ENCODE assay signal across 9 cellular contexts in the genomic region with DNA sequence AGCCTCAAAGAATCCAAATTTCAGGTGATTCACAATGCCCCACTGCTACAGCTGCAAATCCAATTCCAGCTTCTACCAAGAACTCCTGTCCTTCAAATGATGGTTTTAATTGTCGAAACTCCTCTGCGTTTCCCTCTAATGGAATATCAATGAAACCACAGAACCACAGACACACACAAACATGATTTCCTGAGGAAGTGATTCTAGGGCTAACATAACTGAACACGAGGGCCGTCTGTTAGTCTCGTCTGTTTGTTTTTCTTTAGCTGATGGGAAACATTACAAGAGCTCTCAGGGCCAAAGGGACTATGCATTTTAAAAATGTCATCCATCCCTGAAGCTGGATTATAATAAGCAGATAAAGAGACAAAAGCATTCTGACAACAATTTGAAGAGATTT. TPM values are rescaled to one million over a fixed set of nuclear protein-coding genes. Genes with fewer than 3 reads are reported as not detected.
DNase-seq lines count a peak whose midpoint lies in the region; ATAC-seq, FAIRE-seq and TF ChIP-seq lines count a peak whose summit lies in the region.
"Had no signal": no experiment of that assay in that cellular context is flagged by ENCODE, and none has a peak within 500 bp of the region (broad histone marks: within the 10 kb centered on the region; RNA-seq: fewer than 3 reads in every experiment).

No MANE protein-coding gene starts in this region.

- no peaks in the 10 kb centered on the region for H3K9me3 ChIP-seq in DND-41 (ENCODE audit: insufficient read depth, low read length, severe bottlenecking)
- H3K9me3 ChIP-seq in astrocyte (ENCODE audit: insufficient read depth, low read depth, low read length): no peaks in the 10 kb centered on the region
- no peaks in the 10 kb centered on the region for H3K9me3 ChIP-seq in effector memory CD4-positive, alpha-beta T cell (ENCODE audit: control insufficient read depth, low read length)
- no peaks in the 10 kb centered on the region for H3K9me3 ChIP-seq in WERI-Rb-1 (ENCODE audit: severe bottlenecking)

- H4K20me1 ChIP-seq in DND-41 (ENCODE audit: insufficient read depth, low read length): no peaks in the 10 kb centered on the region
- H4K20me1 ChIP-seq in astrocyte (ENCODE audit: insufficient read depth, low read length): peaks cover 48% of the 10 kb centered on the region

- H3K27ac ChIP-seq in DND-41 (ENCODE audit: low read length) (peak overlapping the region; percentile 92), astrocyte (ENCODE audit: low read depth, low read length) (no peak overlapping the region), WERI-Rb-1 (no peak overlapping the region)
- no peak overlapping the region for H3K27ac ChIP-seq in effector memory CD4-positive, alpha-beta T cell (ENCODE audit: insufficient read depth, low read length, poor library complexity, severe bottlenecking)

- H3K27me3 ChIP-seq in DND-41 (ENCODE audit: insufficient read depth, low read length, poor library complexity): no peaks in the 10 kb centered on the region
- H3K27me3 ChIP-seq in astrocyte (ENCODE audit: insufficient read depth, low read length): no peaks in the 10 kb centered on the region
- H3K27me3 ChIP-seq in effector memory CD4-positive, alpha-beta T cell (replicated peaks; ENCODE audit: control insufficient read depth, insufficient read depth, low read length, poor library complexity, severe bottlenecking): no peaks in the 10 kb centered on the region
- H3K27me3 ChIP-seq in WERI-Rb-1 (ENCODE audit: insufficient read depth, low read depth, severe bottlenecking): no peaks in the 10 kb centered on the region

- peak overlapping the region; percentile 49 for H3K9ac ChIP-seq in DND-41 (ENCODE audit: low read depth, low read length)
- no peak overlapping the region for H3K9ac ChIP-seq in astrocyte (ENCODE audit: low read length)

- H3K27me3 Mint-ChIP-seq in astrocyte (ENCODE audit: low read depth, unreplicated experiment): no peaks in the 10 kb centered on the region

- peaks cover 3% of the 10 kb centered on the region for H3K9me3 Mint-ChIP-seq in astrocyte (ENCODE audit: unreplicated experiment)

- H3K79me2 ChIP-seq in DND-41 (ENCODE audit: insufficient read depth, low read length) (peaks cover 34% of the 10 kb centered on the region), astrocyte (ENCODE audit: insufficient read depth, low read length) (peaks cover 29% of the 10 kb centered on the region)

- H3K4me1 ChIP-seq in DND-41 (ENCODE audit: insufficient read depth, low read length): peaks cover 48% of the 10 kb centered on the region
- H3K4me1 ChIP-seq in astrocyte (ENCODE audit: insufficient read depth, low read length): peaks cover 16% of the 10 kb centered on the region
- H3K4me1 ChIP-seq in effector memory CD4-positive, alpha-beta T cell (ENCODE audit: control insufficient read depth, insufficient read depth, low read length, poor library complexity, severe bottlenecking): peaks cover 10% of the 10 kb centered on the region

- H3K36me3 Mint-ChIP-seq in astrocyte (ENCODE audit: low read depth, unreplicated experiment): peaks cover 29% of the 10 kb centered on the region

- TF ChIP-seq CTCF in DND-41 (IDR thresholded peaks at IDR 0.05; ENCODE audit: borderline replicate concordance, extremely low read depth, low read length, poor library complexity, severe bottlenecking) (no peak), astrocyte (IDR thresholded peaks at IDR 0.05; ENCODE audit: insufficient read depth, low read depth, low read length) (no peak), WERI-Rb-1 (IDR thresholded peaks at IDR 0.05; ENCODE audit: low read depth, low read length) (no peak)

- H3K4me3 Mint-ChIP-seq in astrocyte (ENCODE audit: unreplicated experiment): no peak overlapping the region

- H3K36me3 ChIP-seq in DND-41 (ENCODE audit: insufficient read depth, low read length) (no peaks in the 10 kb centered on the region), astrocyte (ENCODE audit: insufficient read depth, low read length) (no peaks in the 10 kb centered on the region), WERI-Rb-1 (no peaks in the 10 kb centered on the region)
- no peaks in the 10 kb centered on the region for H3K36me3 ChIP-seq in effector memory CD4-positive, alpha-beta T cell (ENCODE audit: control insufficient read depth, insufficient read depth, low read length)

- peaks cover 62% of the 10 kb centered on the region for H3K4me1 Mint-ChIP-seq in astrocyte (ENCODE audit: low read depth, unreplicated experiment)

- H2AFZ ChIP-seq in DND-41 (ENCODE audit: low read depth, low read length) (peak overlapping the region; percentile 41; the same call in 1 of the 2 replicates), astrocyte (ENCODE audit: low read depth, low read length) (no peak overlapping the region)

- FAIRE-seq in astrocyte (lab: Jason Lieb, UNC): peak; percentile 62

- H3K27ac Mint-ChIP-seq in astrocyte (ENCODE audit: unreplicated experiment): peak overlapping the region; percentile 7

- H3K4me3 ChIP-seq in DND-41 (ENCODE audit: low read depth in 1 of 2, low read length in 2 of 2): peak overlapping the region; percentile 3 to 51; a peak in 3 of 4 replicates
- H3K4me3 ChIP-seq in astrocyte (ENCODE audit: insufficient read depth, low read depth, low read length): no peak overlapping the region
- H3K4me3 ChIP-seq in effector memory CD4-positive, alpha-beta T cell (ENCODE audit: insufficient read depth, low read depth, low read length, poor library complexity, severe bottlenecking): no peak overlapping the region
- H3K4me3 ChIP-seq in WERI-Rb-1 (ENCODE audit: low read depth, low read length): no peak overlapping the region

- peak; percentile 60 for DNase-seq in DND-41
- peak; percentile 28 for DNase-seq in LHCN-M2 (ENCODE audit: low read depth)
- peak; percentile 66 for DNase-seq in astrocyte (ENCODE audit: low read depth)
- peak; percentile 27 for DNase-seq in myocyte (ENCODE audit: low read depth)
- DNase-seq in SHP77 (lab: John Stamatoyannopoulos, UW): no peak
- DNase-seq in effector memory CD4-positive, alpha-beta T cell: no peak
- DNase-seq in WERI-Rb-1: no peak
- no peak for DNase-seq in COLO829 (ENCODE audit: low spot score)
- DNase-seq: NCI-H1092 had no signal

- H3K4me2 ChIP-seq in DND-41 (ENCODE audit: insufficient read depth, low read length) (peak overlapping the region; percentile 67), astrocyte (ENCODE audit: low read length) (peak overlapping the region; percentile 50)

- ATAC-seq in DND-41 (ENCODE audit: insufficient read depth, low read depth): peak; percentile 95

RNA-seq across cellular contexts. Expression of a gene that starts 59.4 kb away (rescaled TPM):
- 0.51 and 0.63 TPM in 2 replicates for total RNA-seq in LHCN-M2 (2014; rRNA removed)
- 0.34 TPM for polyA plus RNA-seq in LHCN-M2 (2012)
- 68.7 and 73.9 TPM in 2 replicates for total RNA-seq in astrocyte
- total RNA-seq in myocyte: 2.9 and 6.8 TPM in 2 replicates
- 0.74 TPM for polyA plus RNA-seq in myocyte (2012)

Comparison
In these comparisons a context has a peak if more than half of its experiments do, and no peak if none do; other contexts are left out.
1. DNase-seq: peak in DND-41 (single experiment), LHCN-M2 (single experiment), astrocyte (single experiment) and myocyte (single experiment); none in SHP77 (0 of 2), effector memory CD4-positive, alpha-beta T cell (0 of 3), WERI-Rb-1 (single experiment) and COLO829 (single experiment).
2. H3K4me3 ChIP-seq: peak in DND-41 (2 of 2); none in astrocyte (single experiment), effector memory CD4-positive, alpha-beta T cell (single experiment) and WERI-Rb-1 (single experiment).